In genomic region chr5:169302491-169303118, GRCh38 we compare ENCODE assay signal across 9 cellular contexts. TPM values are rescaled to one million over a fixed set of nuclear protein-coding genes. Genes with fewer than 3 reads are reported as not detected.
DNase-seq lines count a peak whose midpoint lies in the region; ATAC-seq, FAIRE-seq and TF ChIP-seq lines count a peak whose summit lies in the region.
"Had no signal": no experiment of that assay in that cellular context is flagged by ENCODE, and none has a peak within 500 bp of the region (broad histone marks: within the 10 kb centered on the region; RNA-seq: fewer than 3 reads in every experiment).

No MANE protein-coding gene starts in this region.

- H3K4me3 ChIP-seq in H7 (ENCODE audit: insufficient read depth, low read depth, low read length) (no peak overlapping the region), bronchial epithelial cell (ENCODE audit: low read depth, low read length) (no peak overlapping the region), keratinocyte (ENCODE audit: control insufficient read depth in 2 of 3, extremely low read depth in 1 of 3, insufficient read depth in 2 of 3, low read depth in 1 of 3, low read length in 3 of 3) (no peak overlapping the region)

- no peaks in the 10 kb centered on the region for H4K20me1 ChIP-seq in keratinocyte (ENCODE audit: control insufficient read depth, extremely low read depth, insufficient read depth, low read length)

- H3K9ac ChIP-seq in keratinocyte (ENCODE audit: control insufficient read depth, extremely low read depth, insufficient read depth, low read length) = no peak overlapping the region

- H3K4me1 Mint-ChIP-seq in T-helper 17 cell = peaks cover 12% of the 10 kb centered on the region

- H3K27ac Mint-ChIP-seq in T-helper 17 cell = no peak overlapping the region

- H3K27me3 ChIP-seq in H7 (ENCODE audit: control insufficient read depth, insufficient read depth, low read length) (peaks cover 33% of the 10 kb centered on the region), bronchial epithelial cell (ENCODE audit: control insufficient read depth, insufficient read depth, low read length) (no peaks in the 10 kb centered on the region), keratinocyte (ENCODE audit: control insufficient read depth, extremely low read depth, insufficient read depth, low read length) (peaks cover 7% of the 10 kb centered on the region)

- dilution Hi-C loops in keratinocyte (cut with MboI; ENCODE audit: extremely low pct_ligation_motif_present, low sequenced_read_pairs) = no loop called here

- H3K9me3 ChIP-seq in T-helper 17 cell (ENCODE audit: control insufficient read depth, low read length, poor library complexity, severe bottlenecking) (no peaks in the 10 kb centered on the region), keratinocyte (ENCODE audit: control insufficient read depth, low read depth, low read length) (no peaks in the 10 kb centered on the region)

- H3K27me3 Mint-ChIP-seq in T-helper 17 cell = peaks cover 73% of the 10 kb centered on the region

- H3K4me1 ChIP-seq in keratinocyte (ENCODE audit: control insufficient read depth, extremely low read depth, insufficient read depth, low read length) = peaks cover 21% of the 10 kb centered on the region

- H3K79me2 ChIP-seq in keratinocyte (ENCODE audit: control insufficient read depth, insufficient read depth, low read length) = no peaks in the 10 kb centered on the region

- H3K36me3 ChIP-seq in H7 (replicated peaks; ENCODE audit: control insufficient read depth, insufficient read depth, low read length) (no peaks in the 10 kb centered on the region), bronchial epithelial cell (ENCODE audit: control insufficient read depth, insufficient read depth, low read length) (no peaks in the 10 kb centered on the region), keratinocyte (ENCODE audit: control insufficient read depth in 2 of 2, extremely low read depth in 1 of 2, insufficient read depth in 2 of 2, low read length in 2 of 2) (no peaks in the 10 kb centered on the region)

- no peaks in the 10 kb centered on the region for H3K36me3 Mint-ChIP-seq in T-helper 17 cell (ENCODE audit: low read depth)

- H3K4me2 ChIP-seq in keratinocyte (ENCODE audit: control insufficient read depth, extremely low read depth, insufficient read depth, low read depth, low read length) = peak overlapping the region; percentile 50

- no peak for ATAC-seq in T-helper 17 cell

- no peak overlapping the region for H3K4me3 Mint-ChIP-seq in T-helper 17 cell

- DNase-seq in NCI-H2081 (lab: John Stamatoyannopoulos, UW) = peak; percentile 41 to 52
- DNase-seq in NCI-H2081 treated with DMSO at 0.1 percent for 48 hours (lab: John Stamatoyannopoulos, UW) = no peak
- peak; percentile 63 for DNase-seq in H7
- DNase-seq in NAMALWA (ENCODE audit: low spot score) = peak; percentile 82
- DNase-seq in T-helper 17 cell = peak in 2 of 3 donors; percentile 17 to 32
- DNase-seq in bronchial epithelial cell (ENCODE audit: low read depth) = peak; percentile 76
- DNase-seq in keratinocyte (ENCODE audit: low read depth, low spot score) = peak; percentile 28
- peak; percentile 33 to 61 for DNase-seq in stimulated activated CD4-positive, alpha-beta T cell treated with anti-CD3 and anti-CD28 coated beads, Interleukin-15, amount 100 ng/mL, for 48 hours (ENCODE audit: low read depth in 2 of 2)

- peak; percentile 91 for TF ChIP-seq CTCF in bronchial epithelial cell (IDR thresholded peaks at IDR 0.05; ENCODE audit: insufficient read depth, low read length, severe bottlenecking)
- peak; percentile 85 to 96 (median 93) for TF ChIP-seq CTCF in keratinocyte (optimal IDR thresholded peaks at IDR 0.05 in 1 of 3, IDR thresholded peaks at IDR 0.05 in 1 of 3, conservative IDR thresholded peaks at IDR 0.05 in 1 of 3; ENCODE audit: extremely low read depth in 1 of 3, insufficient read depth in 2 of 3, low read length in 3 of 3)

- peaks cover 2% of the 10 kb centered on the region for H3K9me1 ChIP-seq in keratinocyte (ENCODE audit: control insufficient read depth, extremely low read depth, insufficient read depth, low read length)

- peak overlapping the region; percentile 66 for H2AFZ ChIP-seq in keratinocyte (ENCODE audit: control insufficient read depth, low read length)

- peak; percentile 73 for FAIRE-seq in bronchial epithelial cell (lab: Jason Lieb, UNC)
- peak; percentile 83 for FAIRE-seq in keratinocyte (lab: Jason Lieb, UNC)
- FAIRE-seq: G401.6 had no signal

- no peak overlapping the region for H3K27ac ChIP-seq in keratinocyte (ENCODE audit: control insufficient read depth, insufficient read depth, low read length)

RNA-seq across cellular contexts. Expression of gene SLIT3, which starts 1.7 kb away (rescaled TPM):
- total RNA-seq in H7 (2014; rRNA removed; shearing (Covaris generic)) = 0.48 and 0.97 TPM in 2 replicates
- total RNA-seq in T-helper 17 cell = not detected
- 0.79 and 1.7 TPM in 2 replicates for total RNA-seq in bronchial epithelial cell
- 2.4 to 10.1 TPM (median 3.1 TPM) in 3 replicates for polyA plus RNA-seq in keratinocyte
- polyA plus RNA-seq in keratinocyte (2011; ENCODE audit: low read depth) = 1.3 TPM
- 3.6 and 6.3 TPM in 2 replicates for polyA plus RNA-seq in keratinocyte (2011; cell fraction: cytosol; rRNA removed)
- polyA plus RNA-seq in keratinocyte (2011; cell fraction: nucleus; rRNA removed) = 15.8 and 21.4 TPM in 2 replicates
- 1.6 and 8.5 TPM in 2 replicates for polyA plus RNA-seq in keratinocyte (2012; ENCODE audit: low replicate concordance)
- 9.5 to 47.6 TPM (median 12.0 TPM) in 3 replicates for polyA minus RNA-seq in keratinocyte
- polyA minus RNA-seq in keratinocyte (2011; cell fraction: cytosol; rRNA and poly(A)+ RNA removed) = 10.9 TPM
- 25.7 and 34.5 TPM in 2 replicates for polyA minus RNA-seq in keratinocyte (2011; cell fraction: nucleus; rRNA and poly(A)+ RNA removed)
